Comparison of ENCODE assay signal across 22 cellular contexts in the genomic region with DNA sequence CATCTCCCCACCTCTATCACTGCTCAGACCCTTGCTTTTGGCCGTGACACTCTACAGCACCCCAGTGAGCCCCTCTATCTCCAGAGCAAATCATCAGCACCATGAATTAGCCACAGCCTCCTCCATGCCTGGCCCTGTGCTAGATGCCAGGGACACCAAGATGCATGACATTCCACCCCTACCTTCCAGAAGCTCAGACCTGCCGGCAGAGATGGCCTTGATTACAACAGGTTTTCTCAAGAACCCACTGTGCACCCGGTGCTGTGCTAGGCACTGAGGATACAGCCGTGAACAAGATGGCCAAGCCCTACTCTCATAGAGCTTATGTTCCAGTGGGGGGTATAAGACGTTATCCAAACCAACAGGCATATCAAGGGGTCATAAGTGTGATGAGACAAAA. TPM values are rescaled to one million over a fixed set of nuclear protein-coding genes. Genes with fewer than 3 reads are reported as not detected.
"Had no signal": no experiment of that assay in that cellular context is flagged by ENCODE, and none has a peak within 500 bp of the region (broad histone marks: within the 10 kb centered on the region; RNA-seq: fewer than 3 reads in every experiment).

No MANE protein-coding gene starts in this region.

- H3K36me3 ChIP-seq: neutrophil, ovary, vagina had no signal

- ATAC-seq: activated naive CD8-positive, alpha-beta T cell treated with anti-CD3 and anti-CD28 coated beads, Interleukin-2, amount 50 U/mL, for 24 hours; natural killer cell; stimulated activated naive CD8-positive, alpha-beta T cell treated with anti-CD3 and anti-CD28 coated beads, Interleukin-15, amount 100 ng/mL, for 72 hours had no signal

- H3K27ac Mint-ChIP-seq: activated CD4-positive, alpha-beta memory T cell treated with anti-CD3 and anti-CD28 coated beads for 36 hours; activated naive CD4-positive, alpha-beta T cell treated with anti-CD3 and anti-CD28 coated beads for 36 hours; activated naive CD8-positive, alpha-beta T cell treated with anti-CD3 and anti-CD28 coated beads, Interleukin-2, amount 50 U/mL, for 24 hours; immature natural killer cell; natural killer cell; stimulated activated naive CD8-positive, alpha-beta T cell treated with anti-CD3 and anti-CD28 coated beads, Interleukin-15, amount 100 ng/mL, for 72 hours had no signal

- H3K4me3 Mint-ChIP-seq: activated CD4-positive, alpha-beta memory T cell treated with anti-CD3 and anti-CD28 coated beads for 36 hours; activated naive CD4-positive, alpha-beta T cell treated with anti-CD3 and anti-CD28 coated beads for 36 hours; activated naive CD8-positive, alpha-beta T cell treated with anti-CD3 and anti-CD28 coated beads, Interleukin-2, amount 50 U/mL, for 24 hours; immature natural killer cell; natural killer cell; stimulated activated naive CD8-positive, alpha-beta T cell treated with anti-CD3 and anti-CD28 coated beads, Interleukin-15, amount 100 ng/mL, for 72 hours had no signal

- H3K9me3 Mint-ChIP-seq: activated CD4-positive, alpha-beta memory T cell treated with anti-CD3 and anti-CD28 coated beads for 36 hours; activated naive CD4-positive, alpha-beta T cell treated with anti-CD3 and anti-CD28 coated beads for 36 hours; activated naive CD8-positive, alpha-beta T cell treated with anti-CD3 and anti-CD28 coated beads, Interleukin-2, amount 50 U/mL, for 24 hours; immature natural killer cell; natural killer cell; stimulated activated naive CD8-positive, alpha-beta T cell treated with anti-CD3 and anti-CD28 coated beads, Interleukin-15, amount 100 ng/mL, for 72 hours had no signal

- H3K9me3 ChIP-seq: neutrophil, ovary, tibial artery, vagina had no signal

- H3K27me3 ChIP-seq: ovary, tibial artery, vagina had no signal

- H3K4me1 Mint-ChIP-seq: immature natural killer cell, natural killer cell had no signal

- DNase-seq: activated CD4-positive, alpha-beta T cell treated with anti-CD3 and anti-CD28 coated beads for 48 hours; activated CD4-positive, CD25-positive, alpha-beta regulatory T cell; activated naive CD4-positive, alpha-beta T cell treated with anti-CD3 and anti-CD28 coated beads for 36 hours; activated naive CD8-positive, alpha-beta T cell treated with anti-CD3 and anti-CD28 coated beads, Interleukin-2, amount 50 U/mL, for 24 hours; activated T-cell treated with anti-CD3 and anti-CD28 coated beads for 4 hours; erythroblast; foreskin fibroblast; immature natural killer cell; left ventricle myocardium superior; mammary epithelial cell; midbrain; natural killer cell; right cardiac atrium; stimulated activated CD4-positive, alpha-beta T cell treated with anti-CD3 and anti-CD28 coated beads, Interleukin-1b, Interleukin-23, amount 100 ng/mL, for 48 hours; stimulated activated naive CD8-positive, alpha-beta T cell treated with anti-CD3 and anti-CD28 coated beads, Interleukin-15, amount 100 ng/mL, for 72 hours; T-helper 9 cell had no signal

- H3K36me3 Mint-ChIP-seq: activated CD4-positive, alpha-beta memory T cell treated with anti-CD3 and anti-CD28 coated beads for 36 hours; immature natural killer cell; natural killer cell had no signal

- H3K27ac ChIP-seq: neutrophil, ovary, tibial artery, vagina had no signal

- H3K4me3 ChIP-seq: ovary, tibial artery, vagina had no signal

RNA-seq across cellular contexts. Expression of a gene that starts 30.6 kb away (rescaled TPM):
- total RNA-seq: pulmonary artery endothelial cell had no signal
